Comparison of ENCODE assay signal across 19 cellular contexts in genomic region chr5:5481633-5482032, GRCh38. TPM values are rescaled to one million over a fixed set of nuclear protein-coding genes. Genes with fewer than 3 reads are reported as not detected.
DNase-seq lines count a peak whose midpoint lies in the region; ATAC-seq and TF ChIP-seq lines count a peak whose summit lies in the region.
"Had no signal": no experiment of that assay in that cellular context is flagged by ENCODE, and none has a peak within 500 bp of the region (broad histone marks: within the 10 kb centered on the region; RNA-seq: fewer than 3 reads in every experiment).

No MANE protein-coding gene starts in this region.

- whole genome bisulfite sequencing in gastroesophageal sphincter (ENCODE audit: low coverage in 1 of 2), 2 donors: 93 to 100% methylated on average over 3 to 4 of the region's 4 CpGs
- 96 to 98% methylated on average over 4 of the region's 4 CpGs for WGBS in thyroid gland, 2 donors

- no peaks in the 10 kb centered on the region for H3K27me3 Mint-ChIP-seq in T-helper 2 cell treated with Interferon-gamma antibody and Interleukin-4, amounts not matched to agents 5 μg/mL and 100 μg/mL, for 36 hours (ENCODE audit: low read depth)
- no peaks in the 10 kb centered on the region for H3K27me3 Mint-ChIP-seq in CD4-positive, alpha-beta memory T cell
- H3K27me3 Mint-ChIP-seq in activated CD4-positive, alpha-beta memory T cell treated with anti-CD3 and anti-CD28 coated beads, Interleukin-2, amount 10 ng/mL, durations not matched to agents 7 days and 5 days: no peaks in the 10 kb centered on the region
- H3K27me3 Mint-ChIP-seq in naive thymus-derived CD4-positive, alpha-beta T cell: no peaks in the 10 kb centered on the region
- H3K27me3 Mint-ChIP-seq: type B pancreatic cell had no signal

- intact Hi-C loops in CD4-positive, alpha-beta memory T cell (cut with micrococcal nuclease): no loop called here
- intact Hi-C loops in naive thymus-derived CD4-positive, alpha-beta T cell (cut with micrococcal nuclease): loop anchor here (1.0 to 2.0 kb wide), 2 partner anchors 41 to 59 kb away; partner anchors contain the start of gene ICE1 (in 2 of the 2)
- intact Hi-C loops in thyroid gland (cut with DNase I): no loop called here

- peaks cover 44% of the 10 kb centered on the region for H3K36me3 Mint-ChIP-seq in T-helper 2 cell treated with Interferon-gamma antibody and Interleukin-4, amounts not matched to agents 5 μg/mL and 100 μg/mL, for 36 hours (ENCODE audit: low read depth)
- peaks cover 30 to 50% of the 10 kb centered on the region in 2 donors for H3K36me3 Mint-ChIP-seq in CD4-positive, alpha-beta memory T cell
- peaks cover 33% of the 10 kb centered on the region for H3K36me3 Mint-ChIP-seq in activated CD4-positive, alpha-beta memory T cell treated with anti-CD3 and anti-CD28 coated beads, Interleukin-2, amount 10 ng/mL, durations not matched to agents 7 days and 5 days (ENCODE audit: low read depth)
- peaks cover 11 to 42% (median 24%) of the 10 kb centered on the region in 5 donors for H3K36me3 Mint-ChIP-seq in naive thymus-derived CD4-positive, alpha-beta T cell

- H3K4me3 ChIP-seq in CD4-positive, alpha-beta memory T cell (ENCODE audit: low read length in 2 of 2): no peak overlapping the region
- no peak overlapping the region for H3K4me3 ChIP-seq in naive thymus-derived CD4-positive, alpha-beta T cell (ENCODE audit: low read length)
- H3K4me3 ChIP-seq in gastroesophageal sphincter (no peak overlapping the region), thyroid gland (replicated peaks in 1 of 3) (no peak overlapping the region)
- H3K4me3 ChIP-seq: GM23338 had no signal

- H3K9me3 ChIP-seq in CD4-positive, alpha-beta memory T cell (ENCODE audit: control insufficient read depth in 1 of 2, low read length in 2 of 2): no peaks in the 10 kb centered on the region
- no peaks in the 10 kb centered on the region for H3K9me3 ChIP-seq in naive thymus-derived CD4-positive, alpha-beta T cell (ENCODE audit: control insufficient read depth in 2 of 3, low read length in 3 of 3)
- H3K9me3 ChIP-seq in gastroesophageal sphincter (no peaks in the 10 kb centered on the region), thyroid gland (no peaks in the 10 kb centered on the region)

- POLR2A ChIA-PET in CD4-positive, alpha-beta memory T cell (lab: Charles Lee; ENCODE audit: partially characterized antibody): interaction anchor here (1.5 kb wide), 1 partner anchor 59 kb away, joined by 5 read pairs; the partner anchor contains the start of gene ICE1
- POLR2A ChIA-PET in activated CD4-positive, alpha-beta memory T cell treated with anti-CD3 and anti-CD28 coated beads, Interleukin-2, amount 10 ng/mL, durations not matched to agents 7 days and 5 days (lab: Charles Lee): no interaction called here
- POLR2A ChIA-PET in naive thymus-derived CD4-positive, alpha-beta T cell (lab: Charles Lee): interaction anchor here (0.7 kb wide), 1 partner anchor 66 kb away, joined by 3 read pairs; no protein-coding TSS in a partner anchor

- peak overlapping the region; percentile 88 for H3K27ac Mint-ChIP-seq in T-helper 2 cell treated with Interferon-gamma antibody and Interleukin-4, amounts not matched to agents 5 μg/mL and 100 μg/mL, for 36 hours
- peak overlapping the region; percentile 66 to 93 (median 87) for H3K27ac Mint-ChIP-seq in CD4-positive, alpha-beta memory T cell
- H3K27ac Mint-ChIP-seq in activated CD4-positive, alpha-beta memory T cell treated with anti-CD3 and anti-CD28 coated beads, Interleukin-2, amount 10 ng/mL, durations not matched to agents 7 days and 5 days: peak overlapping the region; percentile 76
- peak overlapping the region; percentile 59 to 92 (median 80) for H3K27ac Mint-ChIP-seq in naive thymus-derived CD4-positive, alpha-beta T cell
- H3K27ac Mint-ChIP-seq: brain, type B pancreatic cell had no signal

- no peak for TF ChIP-seq EP300 in gastroesophageal sphincter (IDR thresholded peaks at IDR 0.05)

- ATAC-seq in naive thymus-derived CD4-positive, alpha-beta T cell: no peak
- no peak for ATAC-seq in gastroesophageal sphincter
- ATAC-seq: GM23338 had no signal

- H3K4me1 ChIP-seq in CD4-positive, alpha-beta memory T cell (ENCODE audit: insufficient read depth, low read length): peaks cover 12% of the 10 kb centered on the region
- H3K4me1 ChIP-seq in naive thymus-derived CD4-positive, alpha-beta T cell (ENCODE audit: control insufficient read depth in 2 of 2, insufficient read depth in 2 of 2, low read length in 2 of 2): peaks cover 7 to 13% of the 10 kb centered on the region in 2 donors
- no peaks in the 10 kb centered on the region for H3K4me1 ChIP-seq in gastroesophageal sphincter
- H3K4me1 ChIP-seq in thyroid gland: no peaks in the 10 kb centered on the region

- CTCF ChIA-PET in CD4-positive, alpha-beta memory T cell (lab: Charles Lee; ENCODE audit: partially characterized antibody): no interaction called here
- CTCF ChIA-PET in activated CD4-positive, alpha-beta memory T cell treated with anti-CD3 and anti-CD28 coated beads, Interleukin-2, amount 10 ng/mL, durations not matched to agents 7 days and 5 days (lab: Charles Lee): no interaction called here
- CTCF ChIA-PET in naive thymus-derived CD4-positive, alpha-beta T cell (lab: Charles Lee): no interaction called here

- H3K9me3 Mint-ChIP-seq in T-helper 2 cell treated with Interferon-gamma antibody and Interleukin-4, amounts not matched to agents 5 μg/mL and 100 μg/mL, for 36 hours: peaks cover 3% of the 10 kb centered on the region
- H3K9me3 Mint-ChIP-seq in CD4-positive, alpha-beta memory T cell: no peaks in the 10 kb centered on the region
- no peaks in the 10 kb centered on the region for H3K9me3 Mint-ChIP-seq in activated CD4-positive, alpha-beta memory T cell treated with anti-CD3 and anti-CD28 coated beads, Interleukin-2, amount 10 ng/mL, durations not matched to agents 7 days and 5 days
- H3K9me3 Mint-ChIP-seq in naive thymus-derived CD4-positive, alpha-beta T cell: peaks cover 0 to 10% (median 0%) of the 10 kb centered on the region in 11 donors
- H3K9me3 Mint-ChIP-seq: type B pancreatic cell had no signal

- H3K36me3 ChIP-seq in CD4-positive, alpha-beta memory T cell (ENCODE audit: insufficient read depth, low read length): peaks cover under 1% of the 10 kb centered on the region
- peaks cover 0 to 24% (median 3%) of the 10 kb centered on the region in 3 experiments for H3K36me3 ChIP-seq in naive thymus-derived CD4-positive, alpha-beta T cell (ENCODE audit: control insufficient read depth in 2 of 3, insufficient read depth in 3 of 3, low read length in 3 of 3)
- H3K36me3 ChIP-seq in gastroesophageal sphincter: peaks cover 0 to 71% of the 10 kb centered on the region in 2 donors
- H3K36me3 ChIP-seq in thyroid gland: peaks cover 0 to 2% of the 10 kb centered on the region in 2 donors

- TF ChIP-seq POLR2A in gastroesophageal sphincter (IDR thresholded peaks at IDR 0.05): no peak
- no peak for TF ChIP-seq POLR2A in thyroid gland (IDR thresholded peaks at IDR 0.05)
- TF ChIP-seq POLR2A in erythroblast (IDR thresholded peaks at IDR 0.05; ENCODE audit: low read length): no peak

- H3K4me1 Mint-ChIP-seq in T-helper 2 cell treated with Interferon-gamma antibody and Interleukin-4, amounts not matched to agents 5 μg/mL and 100 μg/mL, for 36 hours (ENCODE audit: low read depth): peaks cover 21% of the 10 kb centered on the region
- H3K4me1 Mint-ChIP-seq in CD4-positive, alpha-beta memory T cell: peaks cover 18 to 29% (median 23%) of the 10 kb centered on the region in 4 donors
- peaks cover 24% of the 10 kb centered on the region for H3K4me1 Mint-ChIP-seq in activated CD4-positive, alpha-beta memory T cell treated with anti-CD3 and anti-CD28 coated beads, Interleukin-2, amount 10 ng/mL, durations not matched to agents 7 days and 5 days
- H3K4me1 Mint-ChIP-seq in naive thymus-derived CD4-positive, alpha-beta T cell: peaks cover 14 to 40% (median 26%) of the 10 kb centered on the region in 7 donors
- H3K4me1 Mint-ChIP-seq: brain had no signal

- no peak for DNase-seq in T-helper 2 cell treated with Interferon-gamma antibody and Interleukin-4, amounts not matched to agents 5 μg/mL and 100 μg/mL, for 36 hours (ENCODE audit: low spot score)
- DNase-seq in T-helper 2 cell: no peak
- no peak for DNase-seq in CD4-positive, alpha-beta memory T cell
- no peak for DNase-seq in activated CD4-positive, alpha-beta memory T cell treated with anti-CD3 and anti-CD28 coated beads, Interleukin-2, amount 10 ng/mL, durations not matched to agents 7 days and 5 days
- no peak for DNase-seq in naive thymus-derived CD4-positive, alpha-beta T cell
- no peak for DNase-seq in thyroid gland
- no peak for DNase-seq in erythroblast (lab: John Stamatoyannopoulos, UW)
- DNase-seq: activated T-cell treated with anti-CD3 and anti-CD28 coated beads, Interleukin-2, amount 50 U/mL, for 1 hour; effector CD4-positive, alpha-beta T cell; EL; mesenchymal stem cell; NCI-H1417 treated with DMSO at 0.1 percent for 48 hours; NCI-H2107; NCI-H446 treated with DMSO at 0.1 percent for 48 hours; SIG-M5 had no signal

- TF ChIP-seq CTCF in gastroesophageal sphincter (IDR thresholded peaks at IDR 0.05) (no peak), thyroid gland (IDR thresholded peaks at IDR 0.05) (no peak)

- peak overlapping the region; percentile 63 for H3K4me3 Mint-ChIP-seq in T-helper 2 cell treated with Interferon-gamma antibody and Interleukin-4, amounts not matched to agents 5 μg/mL and 100 μg/mL, for 36 hours
- H3K4me3 Mint-ChIP-seq in CD4-positive, alpha-beta memory T cell: peak overlapping the region in 4 of 8 donors; percentile 4 to 78 (median 69)
- H3K4me3 Mint-ChIP-seq in activated CD4-positive, alpha-beta memory T cell treated with anti-CD3 and anti-CD28 coated beads, Interleukin-2, amount 10 ng/mL, durations not matched to agents 7 days and 5 days: no peak overlapping the region
- peak overlapping the region in 8 of 10 donors; percentile 29 to 78 (median 53) for H3K4me3 Mint-ChIP-seq in naive thymus-derived CD4-positive, alpha-beta T cell
- H3K4me3 Mint-ChIP-seq: brain, GM23338, type B pancreatic cell had no signal

- H3K27ac ChIP-seq in CD4-positive, alpha-beta memory T cell (ENCODE audit: low read depth, low read length): no peak overlapping the region
- peak overlapping the region; percentile 25 for H3K27ac ChIP-seq in naive thymus-derived CD4-positive, alpha-beta T cell (ENCODE audit: low read depth, low read length)
- H3K27ac ChIP-seq in gastroesophageal sphincter: no peak overlapping the region
- H3K27ac ChIP-seq in thyroid gland: no peak overlapping the region

- H3K27me3 ChIP-seq in CD4-positive, alpha-beta memory T cell (ENCODE audit: insufficient read depth, low read length): no peaks in the 10 kb centered on the region
- H3K27me3 ChIP-seq in naive thymus-derived CD4-positive, alpha-beta T cell (ENCODE audit: control insufficient read depth in 2 of 2, insufficient read depth in 2 of 2, low read length in 2 of 2): no peaks in the 10 kb centered on the region
- H3K27me3 ChIP-seq in gastroesophageal sphincter (no peaks in the 10 kb centered on the region), thyroid gland (no peaks in the 10 kb centered on the region)

RNA-seq across cellular contexts. Expression of gene ICE1, which starts 59.2 kb away (rescaled TPM):
- 10 to 100 TPM; 48.3 to 52.1 TPM for total RNA-seq in CD4-positive, alpha-beta memory T cell
- 10 to 100 TPM in 1 of 2 donors, 1 to 10 TPM in 1; 8.9 to 24.4 TPM for polyA plus RNA-seq in CD4-positive, alpha-beta memory T cell
- total RNA-seq in activated CD4-positive, alpha-beta memory T cell treated with anti-CD3 and anti-CD28 coated beads, Interleukin-2, amount 10 ng/mL, durations not matched to agents 7 days and 5 days: 10 to 100 TPM; 23.4 to 24.4 TPM
- total RNA-seq in naive thymus-derived CD4-positive, alpha-beta T cell: 10 to 100 TPM; 30.2 to 47.6 (median 35.8) TPM
- polyA plus RNA-seq in naive thymus-derived CD4-positive, alpha-beta T cell: 10 to 100 TPM; 17.2 to 18.9 TPM
- total RNA-seq in gastroesophageal sphincter (10 to 100 TPM; 28.0 to 41.6 (median 34.7) TPM), thyroid gland (10 to 100 TPM; 36.7 to 71.8 (median 41.6) TPM)

Comparison
In these comparisons a context has a peak if more than half of its experiments do, and no peak if none do; other contexts are left out.
1. intact Hi-C loops: an anchor here in naive thymus-derived CD4-positive, alpha-beta T cell (1.0 to 2.0 kb wide); none called in CD4-positive, alpha-beta memory T cell and thyroid gland.